14 cellular contexts compared by ENCODE assay signal in the genomic region with DNA sequence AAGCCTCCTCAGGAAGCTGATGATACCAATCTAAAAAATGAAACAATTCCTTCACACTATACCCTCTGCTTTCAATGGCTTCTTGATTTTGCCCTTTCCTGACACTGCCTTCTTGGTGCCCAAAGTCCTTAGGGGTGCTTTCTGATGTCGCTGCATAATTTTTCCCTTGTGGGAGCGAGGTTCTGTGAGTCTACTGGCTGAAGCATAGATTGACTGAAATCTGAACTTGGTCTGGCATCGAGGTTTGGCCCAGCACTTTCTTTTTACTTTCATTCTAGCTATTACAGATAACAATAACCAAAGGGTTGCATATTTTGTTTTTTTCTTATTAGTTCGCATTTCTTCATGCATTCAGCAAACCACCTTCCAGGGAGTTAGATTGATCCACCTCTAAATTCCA.
DNase-seq lines count a peak whose midpoint lies in the region; ATAC-seq, FAIRE-seq and TF ChIP-seq lines count a peak whose summit lies in the region.
"Had no signal": no experiment of that assay in that cellular context is flagged by ENCODE, and none has a peak within 500 bp of the region (broad histone marks: within the 10 kb centered on the region; RNA-seq: fewer than 3 reads in every experiment).

No MANE protein-coding gene starts in this region.

- no peaks in the 10 kb centered on the region for H3K36me3 ChIP-seq in esophagus muscularis mucosa

- H3K27me3 ChIP-seq in esophagus muscularis mucosa, result no peaks in the 10 kb centered on the region

- ATAC-seq in GM19397 (IDR thresholded peaks at IDR 0.05; ENCODE audit: unreplicated experiment) (peak; percentile 42), HG02798 (IDR thresholded peaks at IDR 0.05; ENCODE audit: poor library complexity, unreplicated experiment) (peak; percentile 69), HG03571 (IDR thresholded peaks at IDR 0.05; ENCODE audit: unreplicated experiment) (peak; percentile 47)
- no peak for ATAC-seq in stimulated activated memory B cell treated with anti-CD40 and anti-IgM and Interleukin-4, amounts not matched to agents 10 μg/mL and 1 μg/mL and 100 μg/mL, for 72 hours

- H3K27ac ChIP-seq in esophagus muscularis mucosa (replicated peaks in 1 of 4), result no peak overlapping the region

- no peak overlapping the region for H3K27ac Mint-ChIP-seq in stimulated activated memory B cell treated with anti-CD40 and anti-IgM and Interleukin-4, amounts not matched to agents 10 μg/mL and 1 μg/mL and 100 μg/mL, for 72 hours
- H3K27ac Mint-ChIP-seq: activated T-helper 1 cell treated with anti-CD3 and anti-CD28 coated beads, Interleukin-12 subunit alpha, Interleukin-12 subunit beta, Interleukin-2, Interleukin-4 antibody, amounts not matched to agents 30 ng/mL and 10 ng/mL and 1 ng/mL, durations not matched to agents 14 hours and 24 hours and 36 hours; B cell had no signal

- TF ChIP-seq POLR2A in GM12891 (IDR thresholded peaks at IDR 0.05; ENCODE audit: low read depth, low read length) (no peak), esophagus muscularis mucosa (IDR thresholded peaks at IDR 0.05; ENCODE audit: low read depth) (no peak)

- H3K4me3 ChIP-seq in esophagus muscularis mucosa, result no peak overlapping the region

- H3K27me3 Mint-ChIP-seq in stimulated activated memory B cell treated with anti-CD40 and anti-IgM and Interleukin-4, amounts not matched to agents 10 μg/mL and 1 μg/mL and 100 μg/mL, for 72 hours, result no peaks in the 10 kb centered on the region
- H3K27me3 Mint-ChIP-seq: B cell had no signal

- FAIRE-seq in GM12891 (lab: Jason Lieb, UNC), result peak; percentile 20
- FAIRE-seq: bronchial epithelial cell, small intestine had no signal

- no peaks in the 10 kb centered on the region for H3K9me3 Mint-ChIP-seq in stimulated activated memory B cell treated with anti-CD40 and anti-IgM and Interleukin-4, amounts not matched to agents 10 μg/mL and 1 μg/mL and 100 μg/mL, for 72 hours
- H3K9me3 Mint-ChIP-seq: activated T-helper 1 cell treated with anti-CD3 and anti-CD28 coated beads, Interleukin-12 subunit alpha, Interleukin-12 subunit beta, Interleukin-2, Interleukin-4 antibody, amounts not matched to agents 30 ng/mL and 10 ng/mL and 1 ng/mL, durations not matched to agents 14 hours and 24 hours and 36 hours had no signal

- no peaks in the 10 kb centered on the region for H3K4me1 ChIP-seq in esophagus muscularis mucosa

- WGBS in esophagus muscularis mucosa, result 96% methylated on average over 4 of the region's 4 CpGs

- H3K4me3 Mint-ChIP-seq in stimulated activated memory B cell treated with anti-CD40 and anti-IgM and Interleukin-4, amounts not matched to agents 10 μg/mL and 1 μg/mL and 100 μg/mL, for 72 hours, result no peak overlapping the region
- H3K4me3 Mint-ChIP-seq: activated T-helper 1 cell treated with anti-CD3 and anti-CD28 coated beads, Interleukin-12 subunit alpha, Interleukin-12 subunit beta, Interleukin-2, Interleukin-4 antibody, amounts not matched to agents 30 ng/mL and 10 ng/mL and 1 ng/mL, durations not matched to agents 14 hours and 24 hours and 36 hours; B cell had no signal

- intact Hi-C loops in esophagus muscularis mucosa (cut with DNase I), result no loop called here

- no peaks in the 10 kb centered on the region for H3K9me3 ChIP-seq in esophagus muscularis mucosa

- no peak for TF ChIP-seq CTCF in esophagus muscularis mucosa (IDR thresholded peaks at IDR 0.05)

- H3K36me3 Mint-ChIP-seq in stimulated activated memory B cell treated with anti-CD40 and anti-IgM and Interleukin-4, amounts not matched to agents 10 μg/mL and 1 μg/mL and 100 μg/mL, for 72 hours, result peaks cover 53% of the 10 kb centered on the region

- TF ChIP-seq EP300 in esophagus muscularis mucosa (IDR thresholded peaks at IDR 0.05), result no peak

- DNase-seq in GM12891 (ENCODE audit: insufficient read length, low spot score), result no peak
- DNase-seq in esophagus muscularis mucosa (ENCODE audit: extremely low spot score), result no peak
- DNase-seq in T-helper 9 cell, result no peak
- DNase-seq in dedifferentiated amniotic fluid mesenchymal stem cell (ENCODE audit: extremely low spot score), result no peak
- DNase-seq: Kasumi-1, NCI-H2171, small intestine had no signal

- H3K4me1 Mint-ChIP-seq in stimulated activated memory B cell treated with anti-CD40 and anti-IgM and Interleukin-4, amounts not matched to agents 10 μg/mL and 1 μg/mL and 100 μg/mL, for 72 hours, result peaks cover 35% of the 10 kb centered on the region

TF ChIP-seq in GM12891, 5 proteins besides CTCF, POLR2A, EP300 and RAD21:
- no peak for TF ChIP-seq TAF1 (IDR thresholded peaks at IDR 0.05; ENCODE audit: low read depth, low read length)
- TF ChIP-seq POU2F2 (IDR thresholded peaks at IDR 0.05; ENCODE audit: low read depth, low read length), result no peak
- TF ChIP-seq POLR2AphosphoS5 (IDR thresholded peaks at IDR 0.05; ENCODE audit: low read depth, low read length), result no peak
- no peak for TF ChIP-seq PAX5 (IDR thresholded peaks at IDR 0.05; ENCODE audit: insufficient read depth, low read length, severe bottlenecking)
- TF ChIP-seq SPI1 (IDR thresholded peaks at IDR 0.05; ENCODE audit: low read depth, low read length), result no peak
